Comparison of ENCODE assay signal across 21 cellular contexts in genomic region chr5:35908266-35908665, GRCh38. TPM values are rescaled to one million over a fixed set of nuclear protein-coding genes. Genes with fewer than 3 reads are reported as not detected.
DNase-seq lines count a peak whose midpoint lies in the region; ATAC-seq, FAIRE-seq and TF ChIP-seq lines count a peak whose summit lies in the region.
"Had no signal": no experiment of that assay in that cellular context is flagged by ENCODE, and none has a peak within 500 bp of the region (broad histone marks: within the 10 kb centered on the region; RNA-seq: fewer than 3 reads in every experiment).

No MANE protein-coding gene starts in this region.

- intact Hi-C loops in activated CD4-positive, alpha-beta T cell treated with anti-CD3 and anti-CD28 coated beads, Interleukin-2, amount 10 ng/mL, durations not matched to agents 24 days and 14 days (cut with micrococcal nuclease): loop anchor here (10.0 kb wide), 1 partner anchor 983 kb away; the partner anchor contains the start of gene DNAJC21

- CTCF ChIA-PET in WTC11 (lab: Charles Lee): interaction anchor here (0.7 kb wide), 1 partner anchor 18 kb away, joined by 3 read pairs; no protein-coding TSS in a partner anchor

- no peaks in the 10 kb centered on the region for H3K79me2 ChIP-seq in osteoblast (ENCODE audit: insufficient read depth, low read length)

- no peak for DNase-seq in activated CD4-positive, alpha-beta T cell treated with anti-CD3 and anti-CD28 coated beads, Interleukin-2, amount 10 ng/mL, durations not matched to agents 24 days and 14 days
- DNase-seq in activated CD4-positive, alpha-beta T cell treated with anti-CD3 and anti-CD28 coated beads, Interleukin-2, amount 50 U/mL, for 1 hour: no peak
- DNase-seq in WTC11 (ENCODE audit: low spot score): no peak
- DNase-seq in osteoblast (ENCODE audit: insufficient read length, low spot score, missing footprints): no peak
- DNase-seq in NCI-H2081 treated with DMSO at 0.1 percent for 48 hours (lab: John Stamatoyannopoulos, UW): no peak
- no peak for DNase-seq in frontal cortex (ENCODE audit: low spot score in 2 of 2)
- DNase-seq: CD8-positive, alpha-beta memory T cell; foreskin melanocyte; NCI-H1048; NCI-H2107; NCI-H82; retina; RPMI8226; SW 1271 had no signal

- 33 to 43% methylated on average over 1 of the region's 1 CpG for WGBS in gastroesophageal sphincter (ENCODE audit: low coverage in 1 of 2), 2 donors

- no peak overlapping the region for H3K4me2 ChIP-seq in osteoblast (ENCODE audit: insufficient read depth, low read length)

- H4K20me1 ChIP-seq in osteoblast (ENCODE audit: insufficient read depth, low read length): no peaks in the 10 kb centered on the region

- H3K9me3 ChIP-seq in KOPT-K1 (ENCODE audit: insufficient read depth, low read length, poor library complexity, severe bottlenecking) (peaks cover 22% of the 10 kb centered on the region), osteoblast (ENCODE audit: low read depth, low read length) (no peaks in the 10 kb centered on the region), gastroesophageal sphincter (peaks cover 0 to 11% (median 0%) of the 10 kb centered on the region in 3 donors)

- TF ChIP-seq CTCF in WTC11 (IDR thresholded peaks at IDR 0.05) (no peak), osteoblast (IDR thresholded peaks at IDR 0.05; ENCODE audit: extremely low read depth, low read depth, low read length) (no peak), gastroesophageal sphincter (IDR thresholded peaks at IDR 0.05) (no peak)

- TF ChIP-seq EP300 in gastroesophageal sphincter (IDR thresholded peaks at IDR 0.05): no peak

- H3K27me3 Mint-ChIP-seq in activated CD4-positive, alpha-beta T cell treated with anti-CD3 and anti-CD28 coated beads, Interleukin-2, amount 10 ng/mL, durations not matched to agents 24 days and 14 days: peaks cover 2% of the 10 kb centered on the region
- peaks cover 16% of the 10 kb centered on the region for H3K27me3 Mint-ChIP-seq in WTC11 (ENCODE audit: low read depth)

- ATAC-seq in WTC11: peak; percentile 69
- no peak for ATAC-seq in gastroesophageal sphincter
- ATAC-seq: left lobe of liver had no signal

- peak overlapping the region; percentile 70 for H3K27ac Mint-ChIP-seq in activated CD4-positive, alpha-beta T cell treated with anti-CD3 and anti-CD28 coated beads, Interleukin-2, amount 10 ng/mL, durations not matched to agents 24 days and 14 days
- no peak overlapping the region for H3K27ac Mint-ChIP-seq in WTC11

- TF ChIP-seq POLR2A in gastroesophageal sphincter (IDR thresholded peaks at IDR 0.05): no peak

- H3K4me3 Mint-ChIP-seq in activated CD4-positive, alpha-beta T cell treated with anti-CD3 and anti-CD28 coated beads, Interleukin-2, amount 10 ng/mL, durations not matched to agents 24 days and 14 days: no peak overlapping the region
- H3K4me3 Mint-ChIP-seq in WTC11: no peak overlapping the region
- H3K4me3 Mint-ChIP-seq: CD8-positive, alpha-beta memory T cell had no signal

- H3K4me1 Mint-ChIP-seq in activated CD4-positive, alpha-beta T cell treated with anti-CD3 and anti-CD28 coated beads, Interleukin-2, amount 10 ng/mL, durations not matched to agents 24 days and 14 days: peaks cover 40% of the 10 kb centered on the region
- H3K4me1 Mint-ChIP-seq in WTC11: peaks cover 10% of the 10 kb centered on the region

- POLR2A ChIA-PET in WTC11 (lab: Charles Lee): no interaction called here

- H3K36me3 ChIP-seq in KOPT-K1 (ENCODE audit: insufficient read depth, low read length) (no peaks in the 10 kb centered on the region), osteoblast (ENCODE audit: insufficient read depth, low read length) (no peaks in the 10 kb centered on the region), gastroesophageal sphincter (no peaks in the 10 kb centered on the region)

- H3K27me3 ChIP-seq in osteoblast (ENCODE audit: insufficient read depth, low read length) (no peaks in the 10 kb centered on the region), gastroesophageal sphincter (no peaks in the 10 kb centered on the region)

- peak overlapping the region; percentile 81 for H3K27ac ChIP-seq in KOPT-K1 (ENCODE audit: low read depth, low read length, poor library complexity, severe bottlenecking)
- H3K27ac ChIP-seq in osteoblast (ENCODE audit: low read depth, low read length): no peak overlapping the region
- no peak overlapping the region for H3K27ac ChIP-seq in gastroesophageal sphincter
- H3K27ac ChIP-seq: coronary artery, epithelial cell of prostate had no signal

- FAIRE-seq in frontal cortex (lab: Jason Lieb, UNC): no peak

- H3K4me3 ChIP-seq in osteoblast (ENCODE audit: insufficient read depth, low read length) (no peak overlapping the region), gastroesophageal sphincter (no peak overlapping the region)
- H3K4me3 ChIP-seq: coronary artery had no signal

- peaks cover 25% of the 10 kb centered on the region for H3K9me3 Mint-ChIP-seq in activated CD4-positive, alpha-beta T cell treated with anti-CD3 and anti-CD28 coated beads, Interleukin-2, amount 10 ng/mL, durations not matched to agents 24 days and 14 days
- peaks cover 57% of the 10 kb centered on the region for H3K9me3 Mint-ChIP-seq in WTC11

- H3K4me1 ChIP-seq in osteoblast (ENCODE audit: insufficient read depth, low read length) (no peaks in the 10 kb centered on the region), gastroesophageal sphincter (no peaks in the 10 kb centered on the region)

- H3K36me3 Mint-ChIP-seq in activated CD4-positive, alpha-beta T cell treated with anti-CD3 and anti-CD28 coated beads, Interleukin-2, amount 10 ng/mL, durations not matched to agents 24 days and 14 days (ENCODE audit: low read depth): peaks cover 13% of the 10 kb centered on the region
- peaks cover 27% of the 10 kb centered on the region for H3K36me3 Mint-ChIP-seq in WTC11

- H2AFZ ChIP-seq in osteoblast (ENCODE audit: low read length): peak overlapping the region; percentile 49

TF ChIP-seq in WTC11, 78 proteins besides CTCF, POLR2A, EP300 and RAD21 (continues in another document):
- no peak for TF ChIP-seq ZNF138 (CRISPR knock-in tag; conservative IDR thresholded peaks at IDR 0.05)
- no peak for TF ChIP-seq ZSCAN18 (CRISPR knock-in tag; IDR thresholded peaks at IDR 0.05)
- no peak for TF ChIP-seq ZNF219 (CRISPR knock-in tag; IDR thresholded peaks at IDR 0.05; ENCODE audit: borderline replicate concordance)
- TF ChIP-seq SOX15 (CRISPR knock-in tag; IDR thresholded peaks at IDR 0.05): no peak
- no peak for TF ChIP-seq FOXJ3 (CRISPR knock-in tag; IDR thresholded peaks at IDR 0.05; ENCODE audit: borderline replicate concordance)
- no peak for TF ChIP-seq ZBTB21 (CRISPR knock-in tag; IDR thresholded peaks at IDR 0.05; ENCODE audit: borderline replicate concordance)
- TF ChIP-seq USF2 (CRISPR knock-in tag; IDR thresholded peaks at IDR 0.05): no peak
- TF ChIP-seq TEAD1 (CRISPR knock-in tag; IDR thresholded peaks at IDR 0.05): no peak
- TF ChIP-seq NR3C1 (CRISPR knock-in tag; conservative IDR thresholded peaks at IDR 0.05; ENCODE audit: low read depth): no peak
- no peak for TF ChIP-seq ATF3 (CRISPR knock-in tag; conservative IDR thresholded peaks at IDR 0.05)

RNA-seq across cellular contexts. Expression of gene CAPSL, which starts 30.2 kb away (rescaled TPM):
- total RNA-seq in activated CD4-positive, alpha-beta T cell treated with anti-CD3 and anti-CD28 coated beads, Interleukin-2, amount 10 ng/mL, durations not matched to agents 24 days and 14 days: not detected in 2 replicates
- total RNA-seq in WTC11 (2021) (not detected in 3 replicates), osteoblast (not detected in 2 replicates), gastroesophageal sphincter (not detected), frontal cortex (not detected)
- total RNA-seq: Daoy, left lobe of liver, mononuclear cell had no signal

RNA-seq across cellular contexts. Expression of gene IL7R, which starts 51.6 kb away (rescaled TPM):
- total RNA-seq in activated CD4-positive, alpha-beta T cell treated with anti-CD3 and anti-CD28 coated beads, Interleukin-2, amount 10 ng/mL, durations not matched to agents 24 days and 14 days: 57.7 and 64.1 TPM in 2 replicates
- 0.57 to 1.1 TPM (median 0.62 TPM) in 3 replicates for total RNA-seq in WTC11 (2021)
- 2.2 and 2.7 TPM in 2 replicates for total RNA-seq in osteoblast
- 10 to 100 TPM in 1 of 4 donors, 1 to 10 TPM in 3; 1.1 to 10.1 (median 4.0) TPM for total RNA-seq in gastroesophageal sphincter
- total RNA-seq in frontal cortex: 0.41 TPM
